Comparison of ENCODE assay signal across 13 cellular contexts in the genomic region with DNA sequence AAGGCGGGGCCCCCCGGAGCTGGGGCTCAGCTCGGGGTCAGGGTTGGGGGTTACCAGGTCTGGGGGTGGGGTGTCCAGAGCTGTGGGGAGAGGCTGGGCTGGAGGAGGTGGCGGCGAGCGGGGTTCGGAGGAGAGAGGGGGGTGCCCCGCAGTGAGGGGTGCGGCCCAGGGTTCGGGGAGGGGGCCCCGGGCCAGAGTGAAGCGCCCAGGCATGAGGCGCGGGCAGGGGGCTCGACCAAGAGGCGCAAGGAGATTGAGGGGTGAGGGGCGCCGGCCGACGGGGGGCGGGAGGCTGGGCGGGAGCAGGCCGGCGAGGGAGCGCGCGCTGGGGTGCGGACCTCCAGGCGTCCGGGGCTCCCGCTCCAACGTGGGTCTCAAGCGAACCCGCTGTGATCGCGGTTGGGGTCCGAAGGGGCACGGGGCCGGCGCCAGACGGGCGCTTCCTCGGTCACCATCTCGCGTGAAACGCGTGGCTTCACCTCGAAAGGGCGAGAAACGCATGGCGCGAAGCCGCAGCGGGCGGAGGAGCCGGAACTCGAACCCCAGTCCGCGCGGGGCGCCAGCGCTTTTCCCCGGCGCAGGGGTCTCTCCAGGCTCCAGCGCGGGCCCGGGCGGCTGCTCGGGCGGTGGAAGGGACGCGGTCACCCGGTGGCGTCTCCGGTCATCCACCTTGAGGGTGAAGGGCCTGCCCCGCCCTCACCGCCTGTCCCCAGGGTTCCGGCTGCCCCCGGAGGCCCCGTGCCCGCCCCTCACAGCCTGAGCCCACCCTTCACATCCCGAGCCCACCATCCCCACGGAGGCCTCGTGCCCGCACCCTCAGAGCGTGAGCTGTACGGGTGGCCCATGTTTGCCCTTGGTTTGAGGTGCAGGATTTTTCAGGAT. TPM values are rescaled to one million over a fixed set of nuclear protein-coding genes. Genes with fewer than 3 reads are reported as not detected.
DNase-seq lines count a peak whose midpoint lies in the region; ATAC-seq and TF ChIP-seq lines count a peak whose summit lies in the region.
"Had no signal": no experiment of that assay in that cellular context is flagged by ENCODE, and none has a peak within 500 bp of the region (broad histone marks: within the 10 kb centered on the region; RNA-seq: fewer than 3 reads in every experiment).

No MANE protein-coding gene starts in this region.

- H3K9me3 ChIP-seq in Panc1 (ENCODE audit: control insufficient read depth, insufficient read depth, low read depth, low read length), result no peaks in the 10 kb centered on the region
- H3K9me3 ChIP-seq in esophagus squamous epithelium, result no peaks in the 10 kb centered on the region
- H3K9me3 ChIP-seq in skeletal muscle satellite cell (replicated peaks; ENCODE audit: low read length), result no peaks in the 10 kb centered on the region
- H3K9me3 ChIP-seq: gastrocnemius medialis had no signal

- H3K9ac ChIP-seq in skeletal muscle satellite cell (ENCODE audit: low read depth, low read length), result peak overlapping the region; percentile 95

- in situ Hi-C loops in Panc1 (cut with HindIII; ENCODE audit: low pct_unique_long_range_greater_than_20kb, low sequenced_read_pairs), result no loop called here

- no peak for ATAC-seq in Panc1
- ATAC-seq in HG02973 (IDR thresholded peaks at IDR 0.05; ENCODE audit: unreplicated experiment), result no peak
- no peak for ATAC-seq in GM21529 (IDR thresholded peaks at IDR 0.05; ENCODE audit: unreplicated experiment)
- ATAC-seq: gastrocnemius medialis had no signal

- 17 to 28% methylated on average over 6 to 9 of the region's 87 CpGs for WGBS in esophagus squamous epithelium, 2 donors

- DNase-seq in GM12864 (ENCODE audit: low read depth), result no peak
- no peak for DNase-seq in Panc1 (ENCODE audit: low read depth, low spot score)
- DNase-seq in esophagus squamous epithelium (lab: John Stamatoyannopoulos, UW), result no peak
- no peak for DNase-seq in NCI-H1417 (lab: John Stamatoyannopoulos, UW)
- DNase-seq in NCI-H2081 treated with DMSO at 0.1 percent for 48 hours (lab: John Stamatoyannopoulos, UW), result no peak
- DNase-seq: gastrocnemius medialis, Kasumi-1, midbrain, retina had no signal

- H3K36me3 ChIP-seq in Panc1 (ENCODE audit: control insufficient read depth, insufficient read depth, low read length) (no peaks in the 10 kb centered on the region; the same call in 1 of the 2 replicates), esophagus squamous epithelium (no peaks in the 10 kb centered on the region), skeletal muscle satellite cell (ENCODE audit: insufficient read depth, low read length) (peaks cover 40% of the 10 kb centered on the region)
- H3K36me3 ChIP-seq: gastrocnemius medialis had no signal

- POLR2A ChIA-PET in Panc1 (lab: Charles Lee), result no interaction called here

- intact Hi-C loops in Panc1 (cut with micrococcal nuclease; ENCODE audit: unreplicated experiment) (no loop called here), esophagus squamous epithelium (cut with DNase I) (no loop called here)

- CTCF ChIA-PET in Panc1 (lab: Charles Lee), result no interaction called here

- no peak for TF ChIP-seq POLR2A in esophagus squamous epithelium (IDR thresholded peaks at IDR 0.05)

- TF ChIP-seq CTCF in GM12864 (IDR thresholded peaks at IDR 0.05; ENCODE audit: low read depth, low read length, missing control alignments), result no peak
- no peak for TF ChIP-seq CTCF in Panc1 (IDR thresholded peaks at IDR 0.05)
- no peak for TF ChIP-seq CTCF in esophagus squamous epithelium (IDR thresholded peaks at IDR 0.05)

- H3K27ac ChIP-seq in Panc1 (ENCODE audit: low read length) (no peak overlapping the region; the same call in 1 of the 2 replicates), esophagus squamous epithelium (no peak overlapping the region)
- H3K27ac ChIP-seq: gastrocnemius medialis had no signal

- H3K4me3 ChIP-seq in GM12864 (ENCODE audit: low read depth, low read length) (peak overlapping the region; percentile 60), Panc1 (ENCODE audit: low read depth in 2 of 2, low read length in 2 of 2) (peak overlapping the region; percentile 45 to 55), esophagus squamous epithelium (peak overlapping the region; percentile 1 to 58 (median 36)), skeletal muscle satellite cell (ENCODE audit: low read length) (peak overlapping the region; percentile 96)
- H3K4me3 ChIP-seq: gastrocnemius medialis had no signal

- H3K4me1 ChIP-seq in Panc1 (ENCODE audit: control insufficient read depth, insufficient read depth, low read length) (no peaks in the 10 kb centered on the region), esophagus squamous epithelium (peaks cover 15 to 41% (median 23%) of the 10 kb centered on the region in 3 donors), skeletal muscle satellite cell (ENCODE audit: control insufficient read depth, insufficient read depth, low read length) (peaks cover 34% of the 10 kb centered on the region)

- H3K27me3 ChIP-seq in Panc1 (ENCODE audit: control insufficient read depth, insufficient read depth, low read length) (no peaks in the 10 kb centered on the region), esophagus squamous epithelium (peaks cover 7 to 63% (median 11%) of the 10 kb centered on the region in 4 donors), skeletal muscle satellite cell (ENCODE audit: control insufficient read depth, insufficient read depth, low read length) (no peaks in the 10 kb centered on the region)

- BruUV-seq in Panc1 (replicated peaks; lab: Mats Ljungman, UMichigan), result no TSS peak

- peak overlapping the region; percentile 88 for H3K4me2 ChIP-seq in skeletal muscle satellite cell (ENCODE audit: low read length)

RNA-seq across cellular contexts. Expression of a gene that starts 0.9 kb away (rescaled TPM):
- total RNA-seq in Panc1 (2021; ENCODE audit: unreplicated experiment) (32.7 TPM), esophagus squamous epithelium (1 to 10 TPM in 3 of 4 donors, under 1 TPM in 1; 0.45 to 2.9 (median 2.1) TPM)
- polyA plus RNA-seq in Panc1 (2012; ENCODE audit: insufficient read length), result 46.0 TPM
- total RNA-seq in skeletal muscle satellite cell (2012; rRNA removed), result 30.9 and 32.1 TPM in 2 replicates
- total RNA-seq: cardiac septum, gastrocnemius medialis had no signal

RNA-seq across cellular contexts. Expression of a gene that starts 15.9 kb away (rescaled TPM):
- total RNA-seq in Panc1 (2021; ENCODE audit: unreplicated experiment) (965 TPM), esophagus squamous epithelium (1,000 to 10,000 TPM; 3,143 to 7,972 (median 4,864) TPM)
- 1,813 TPM for polyA plus RNA-seq in Panc1 (2012; ENCODE audit: insufficient read length)
- total RNA-seq in skeletal muscle satellite cell (2012; rRNA removed), result 2,818 and 3,730 TPM in 2 replicates

RNA-seq across cellular contexts. Expression of a gene that starts 37.0 kb away (rescaled TPM):
- 0.18 TPM for total RNA-seq in Panc1 (2021; ENCODE audit: unreplicated experiment)
- polyA plus RNA-seq in Panc1 (2012; ENCODE audit: insufficient read length), result 0.78 TPM
- total RNA-seq in esophagus squamous epithelium, result 1 to 10 TPM in 1 of 4 donors, under 1 TPM in 1, not detected in 2; 0.76 to 4.1 TPM
- not detected in 2 replicates for total RNA-seq in skeletal muscle satellite cell (2012; rRNA removed)
- total RNA-seq: cardiac septum, gastrocnemius medialis had no signal

Comparison
In these comparisons a context has a peak if more than half of its experiments do, and no peak if none do; other contexts are left out.
1. H3K4me3 ChIP-seq: peak in every context shown above with its lines; median percentile 96 in skeletal muscle satellite cell; 60 in GM12864; 50 in Panc1; 36 in esophagus squamous epithelium.